Comparison of ENCODE assay signal across 22 cellular contexts in the genomic region with DNA sequence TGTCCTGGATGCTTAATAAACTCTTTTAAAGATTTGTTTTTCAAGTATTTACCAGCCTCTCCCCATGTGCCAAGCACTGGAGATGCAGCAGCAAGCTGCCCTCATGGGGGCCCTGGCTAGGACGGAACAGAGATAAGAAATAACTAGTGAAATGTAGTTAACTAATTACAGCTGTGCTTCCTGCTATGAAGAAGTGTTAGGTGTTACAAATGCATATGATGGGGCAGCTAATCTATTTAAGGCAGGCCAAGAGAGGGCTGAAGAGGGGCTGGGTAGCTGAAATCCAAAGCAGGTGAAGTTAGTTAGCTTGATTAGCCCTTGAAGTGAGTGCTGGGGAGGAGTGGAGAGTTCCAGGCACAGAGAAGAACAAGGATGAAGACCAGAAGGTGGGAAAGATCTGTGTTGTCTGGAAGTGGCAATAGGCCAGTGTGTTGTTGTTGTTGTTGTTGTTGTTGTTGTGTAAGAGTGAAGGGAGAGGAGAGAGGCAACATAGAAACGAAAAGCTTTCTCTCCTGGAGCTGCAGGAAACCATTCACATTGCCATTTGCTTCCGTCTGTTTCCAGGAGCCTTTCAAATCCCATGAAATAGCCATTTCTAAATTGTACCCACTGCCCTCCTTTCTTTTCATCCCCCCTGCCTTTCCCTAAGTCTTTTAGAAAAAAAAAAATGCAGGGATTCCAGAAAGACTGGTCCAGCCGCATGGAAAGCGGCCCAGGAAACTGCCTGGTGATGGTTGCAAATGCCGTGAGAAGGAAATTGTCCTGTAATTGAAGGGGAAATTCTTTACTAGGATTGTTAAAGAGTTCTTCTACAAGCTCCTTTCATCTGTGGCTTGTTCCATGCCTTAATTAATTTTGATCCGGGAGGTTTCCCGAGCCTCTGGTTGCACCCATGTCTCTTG.
"Had no signal": no experiment of that assay in that cellular context is flagged by ENCODE, and none has a peak within 500 bp of the region (broad histone marks: within the 10 kb centered on the region; RNA-seq: fewer than 3 reads in every experiment).

No MANE protein-coding gene starts in this region.

- DNase-seq: activated CD4-positive, alpha-beta T cell treated with anti-CD3 and anti-CD28 coated beads, Interleukin-2, amount 10 ng/mL, durations not matched to agents 7 days and 5 days; activated CD8-positive, alpha-beta T cell treated with anti-CD3 and anti-CD28 coated beads, Interleukin-2, amount 10 ng/mL, durations not matched to agents 7 days and 5 days; activated naive CD4-positive, alpha-beta T cell treated with anti-CD3 and anti-CD28 coated beads for 36 hours; activated T-cell treated with anti-CD3 and anti-CD28 coated beads, Interleukin-2, amount 50 U/mL, for 4 hours; central memory CD4-positive, alpha-beta T cell; dorsolateral prefrontal cortex; foreskin melanocyte; kidney glomerular epithelial cell; left ventricle myocardium superior; nephron progenitor cell; occipital lobe; posterior cingulate gyrus; retina; stimulated activated CD4-positive, alpha-beta T cell treated with anti-CD3 and anti-CD28 coated beads, Interleukin-2, amount 100 ng/mL, for 24 hours; T1000 had no signal

- H3K36me3 Mint-ChIP-seq: brain had no signal

- H3K27ac Mint-ChIP-seq: activated CD4-positive, alpha-beta T cell treated with anti-CD3 and anti-CD28 coated beads, Interleukin-2, amount 10 ng/mL, durations not matched to agents 7 days and 5 days; activated CD8-positive, alpha-beta T cell treated with anti-CD3 and anti-CD28 coated beads, Interleukin-2, amount 10 ng/mL, durations not matched to agents 7 days and 5 days; activated naive CD4-positive, alpha-beta T cell treated with anti-CD3 and anti-CD28 coated beads for 36 hours; memory B cell; stimulated activated naive CD8-positive, alpha-beta T cell treated with anti-CD3 and anti-CD28 coated beads, Interleukin-15, Interleukin-2, amounts not matched to agents 100 ng/mL and 50 ng/mL, for 24 hours had no signal

- H3K4me3 Mint-ChIP-seq: activated CD4-positive, alpha-beta T cell treated with anti-CD3 and anti-CD28 coated beads, Interleukin-2, amount 10 ng/mL, durations not matched to agents 7 days and 5 days; activated CD8-positive, alpha-beta T cell treated with anti-CD3 and anti-CD28 coated beads, Interleukin-2, amount 10 ng/mL, durations not matched to agents 7 days and 5 days; activated naive CD4-positive, alpha-beta T cell treated with anti-CD3 and anti-CD28 coated beads for 36 hours; activated T-cell treated with anti-CD3 and anti-CD28 coated beads, Interleukin-2, amount 50 U/mL, for 4 hours; memory B cell; nephron progenitor cell; stimulated activated naive CD8-positive, alpha-beta T cell treated with anti-CD3 and anti-CD28 coated beads, Interleukin-15, Interleukin-2, amounts not matched to agents 100 ng/mL and 50 ng/mL, for 24 hours had no signal

- H3K9me3 Mint-ChIP-seq: activated CD4-positive, alpha-beta T cell treated with anti-CD3 and anti-CD28 coated beads, Interleukin-2, amount 10 ng/mL, durations not matched to agents 7 days and 5 days; activated naive CD4-positive, alpha-beta T cell treated with anti-CD3 and anti-CD28 coated beads for 36 hours; activated T-cell treated with anti-CD3 and anti-CD28 coated beads, Interleukin-2, amount 50 U/mL, for 4 hours; nephron progenitor cell; stimulated activated naive CD8-positive, alpha-beta T cell treated with anti-CD3 and anti-CD28 coated beads, Interleukin-15, Interleukin-2, amounts not matched to agents 100 ng/mL and 50 ng/mL, for 24 hours had no signal

- H3K4me3 ChIP-seq: dorsolateral prefrontal cortex, tibial nerve, vagina had no signal

- H3K36me3 ChIP-seq: tibial nerve, vagina had no signal

- H3K4me1 Mint-ChIP-seq: activated CD4-positive, alpha-beta T cell treated with anti-CD3 and anti-CD28 coated beads, Interleukin-2, amount 10 ng/mL, durations not matched to agents 7 days and 5 days; memory B cell had no signal

- ATAC-seq: activated CD4-positive, CD25-positive, alpha-beta regulatory T cell treated with anti-CD3 and anti-CD28 coated beads, Interleukin-2, amount 50 U/mL, for 24 hours; activated CD8-positive, alpha-beta T cell treated with anti-CD3 and anti-CD28 coated beads, Interleukin-2, amount 10 ng/mL, durations not matched to agents 7 days and 5 days; activated T-cell treated with anti-CD3 and anti-CD28 coated beads, Interleukin-2, amount 50 U/mL, for 4 hours; left ventricle myocardium superior had no signal

- H3K27ac ChIP-seq: dorsolateral prefrontal cortex, tibial nerve, vagina had no signal

- H3K4me1 ChIP-seq: tibial nerve had no signal

- H3K9me3 ChIP-seq: tibial nerve, vagina had no signal

- FAIRE-seq: colon had no signal

- H3K27me3 ChIP-seq: vagina had no signal
